Comparison of ENCODE assay signal across 8 cellular contexts in the genomic region with DNA sequence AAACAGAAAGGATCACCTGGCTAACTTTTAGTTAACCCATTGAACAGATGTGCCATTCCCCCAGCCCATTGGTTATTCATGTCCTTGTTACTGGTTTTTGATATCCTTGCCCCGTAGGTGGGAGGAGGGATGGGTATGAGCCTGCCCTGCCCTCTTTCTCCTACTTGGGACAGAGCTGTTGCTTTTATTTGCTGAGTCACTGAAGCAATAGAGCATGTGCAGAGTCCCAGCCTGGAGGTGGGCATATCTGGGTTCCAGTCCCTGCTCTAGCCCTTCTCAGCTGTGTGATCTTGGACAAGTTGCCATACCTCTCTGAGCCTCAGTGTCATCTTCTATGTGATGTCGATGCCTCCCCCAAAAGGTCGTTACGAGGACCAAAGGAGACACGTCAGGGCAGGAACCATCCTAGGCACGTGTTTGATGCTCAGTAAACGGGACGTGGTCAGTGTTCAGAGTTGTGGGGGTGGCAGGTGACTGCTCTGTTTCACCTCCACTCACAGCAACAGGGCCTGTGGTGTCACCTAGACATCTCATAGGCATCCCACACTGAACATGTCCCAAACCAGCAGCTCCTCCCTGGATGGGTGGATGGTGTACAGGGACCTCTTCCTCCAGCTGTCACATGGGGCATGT.
DNase-seq lines count a peak whose midpoint lies in the region; ATAC-seq and TF ChIP-seq lines count a peak whose summit lies in the region.

No MANE protein-coding gene starts in this region.

- BruUV-seq in A673 (replicated peaks; lab: Mats Ljungman, UMichigan), result no TSS peak

- H3K4me1 ChIP-seq in A673 (ENCODE audit: insufficient read depth, low read length, poor library complexity, severe bottlenecking), result peaks cover 4% of the 10 kb centered on the region
- H3K4me1 ChIP-seq in right lobe of liver, result peaks cover 0 to 82% (median 35%) of the 10 kb centered on the region in 4 donors

- peaks cover 2% of the 10 kb centered on the region for H3K36me3 Mint-ChIP-seq in activated naive CD8-positive, alpha-beta T cell

- DNase-seq in A673 (ENCODE audit: low spot score), result peak; percentile 36
- DNase-seq in HT-29 (ENCODE audit: low spot score), result peak; percentile 54
- no peak for DNase-seq in right lobe of liver
- no peak for DNase-seq in effector CD8-positive, alpha-beta T cell (lab: John Stamatoyannopoulos, UW)
- no peak for DNase-seq in HEK293T (ENCODE audit: extremely low spot score)

- H3K4me3 ChIP-seq in A673 (ENCODE audit: low read depth, low read length, poor library complexity, severe bottlenecking) (no peak overlapping the region), right lobe of liver (peak overlapping the region in 1 of 3 donors; percentile 41)

- no peaks in the 10 kb centered on the region for H3K36me3 ChIP-seq in A673 (ENCODE audit: insufficient read depth, low read length, poor library complexity, severe bottlenecking)
- H3K36me3 ChIP-seq in right lobe of liver, result no peaks in the 10 kb centered on the region

- CTCF ChIA-PET in A673 (lab: Charles Lee), result no interaction called here
- CTCF ChIA-PET in HEK293T (lab: Yijun Ruan, JAX), result interaction anchor here (2.4 kb wide), 1 partner anchor 128 kb away, joined by 8 read pairs; no protein-coding TSS in a partner anchor

- H3K9me3 Mint-ChIP-seq in activated naive CD8-positive, alpha-beta T cell (ENCODE audit: low read depth), result no peaks in the 10 kb centered on the region

- POLR2A ChIA-PET in A673 (lab: Charles Lee; ENCODE audit: low non-redundant PET) (no interaction called here), HEK293T (lab: Yijun Ruan, JAX) (interaction anchor here (0.6 to 0.8 kb wide), 2 partner anchors 59 to 1012 kb away, joined by 3 read pairs; no protein-coding TSS in a partner anchor)

- intact Hi-C loops in A673 (cut with micrococcal nuclease; ENCODE audit: unreplicated experiment), result loop anchor here (10.0 kb wide), 1 partner anchor 1004 kb away; no protein-coding TSS in a partner anchor
- intact Hi-C loops in right lobe of liver (cut with DNase I), result loop anchor here in 1 of 2 donors (10.0 kb wide), 1 partner anchor 54 kb away; no protein-coding TSS in a partner anchor

- 8% methylated on average over 1 of the region's 8 CpGs for WGBS in right lobe of liver (ENCODE audit: insufficient coverage, low coverage, low lambda C conversion rate, missing lambda C conversion rate)

- H3K4me1 Mint-ChIP-seq in activated naive CD8-positive, alpha-beta T cell (ENCODE audit: low read depth), result peaks cover 61% of the 10 kb centered on the region

- H3K4me3 Mint-ChIP-seq in activated naive CD8-positive, alpha-beta T cell, result peak overlapping the region; percentile 56

- H3K27ac ChIP-seq in A673 (ENCODE audit: low read depth, low read length, poor library complexity, severe bottlenecking) (no peak overlapping the region), right lobe of liver (peak overlapping the region in 1 of 3 donors; percentile 43)

- TF ChIP-seq POLR2A in right lobe of liver (IDR thresholded peaks at IDR 0.05), result no peak

- H3K27ac Mint-ChIP-seq in activated naive CD8-positive, alpha-beta T cell, result peak overlapping the region; percentile 54

- ATAC-seq in right lobe of liver (peak; percentile 4 to 15 (median 11)), GM18511 (IDR thresholded peaks at IDR 0.05; ENCODE audit: unreplicated experiment) (no peak), GM18907 (IDR thresholded peaks at IDR 0.05; ENCODE audit: unreplicated experiment) (no peak)

- no peaks in the 10 kb centered on the region for H3K27me3 Mint-ChIP-seq in activated naive CD8-positive, alpha-beta T cell

- H3K27me3 ChIP-seq in A673 (replicated peaks; ENCODE audit: insufficient read depth, low read depth, low read length, poor library complexity), result no peaks in the 10 kb centered on the region
- H3K27me3 ChIP-seq in right lobe of liver, result no peaks in the 10 kb centered on the region

- TF ChIP-seq CTCF in A673 (conservative IDR thresholded peaks at IDR 0.05; ENCODE audit: low read depth, low read length), result no peak
- no peak for TF ChIP-seq CTCF in right lobe of liver (IDR thresholded peaks at IDR 0.05)

- H3K9me3 ChIP-seq in A673 (ENCODE audit: low read depth, low read length, poor library complexity, severe bottlenecking), result no peaks in the 10 kb centered on the region
- no peaks in the 10 kb centered on the region for H3K9me3 ChIP-seq in right lobe of liver

TF ChIP-seq in HEK293T, 16 proteins besides CTCF, POLR2A, EP300 and RAD21:
- TF ChIP-seq FOXM1 (IDR thresholded peaks at IDR 0.05; ENCODE audit: borderline replicate concordance) (no peak), CTBP1 (IDR thresholded peaks at IDR 0.05; ENCODE audit: borderline replicate concordance) (no peak), ELF4 (IDR thresholded peaks at IDR 0.05) (no peak), FOXA1 (IDR thresholded peaks at IDR 0.05) (no peak), FOXK2 (IDR thresholded peaks at IDR 0.05) (no peak), ARNT (IDR thresholded peaks at IDR 0.05) (no peak), NFRKB (IDR thresholded peaks at IDR 0.05) (no peak), L3MBTL2 (conservative IDR thresholded peaks at IDR 0.05) (no peak), TARDBP (IDR thresholded peaks at IDR 0.05) (no peak), SUZ12 (IDR thresholded peaks at IDR 0.05) (no peak), ZNF384 (IDR thresholded peaks at IDR 0.05) (no peak), HDGF (IDR thresholded peaks at IDR 0.05; ENCODE audit: borderline replicate concordance) (no peak)
- TF ChIP-seq, protein P1, sequence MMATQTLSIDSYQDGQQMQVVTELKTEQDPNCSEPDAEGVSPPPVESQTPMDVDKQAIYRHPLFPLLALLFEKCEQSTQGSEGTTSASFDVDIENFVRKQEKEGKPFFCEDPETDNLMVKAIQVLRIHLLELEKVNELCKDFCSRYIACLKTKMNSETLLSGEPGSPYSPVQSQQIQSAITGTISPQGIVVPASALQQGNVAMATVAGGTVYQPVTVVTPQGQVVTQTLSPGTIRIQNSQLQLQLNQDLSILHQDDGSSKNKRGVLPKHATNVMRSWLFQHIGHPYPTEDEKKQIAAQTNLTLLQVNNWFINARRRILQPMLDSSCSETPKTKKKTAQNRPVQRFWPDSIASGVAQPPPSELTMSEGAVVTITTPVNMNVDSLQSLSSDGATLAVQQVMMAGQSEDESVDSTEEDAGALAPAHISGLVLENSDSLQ (IDR thresholded peaks at IDR 0.05), result no peak

Comparison
In these comparisons a context has a peak if more than half of its experiments do, and no peak if none do; other contexts are left out.
1. DNase-seq: peak in A673 (single experiment) and HT-29 (single experiment); none in right lobe of liver (0 of 3), effector CD8-positive, alpha-beta T cell (single experiment) and HEK293T (single experiment).
2. ATAC-seq: peak in right lobe of liver (4 of 4); none in GM18511 (single experiment) and GM18907 (single experiment).